1 cellular context compared by ENCODE assay signal in the genomic region with DNA sequence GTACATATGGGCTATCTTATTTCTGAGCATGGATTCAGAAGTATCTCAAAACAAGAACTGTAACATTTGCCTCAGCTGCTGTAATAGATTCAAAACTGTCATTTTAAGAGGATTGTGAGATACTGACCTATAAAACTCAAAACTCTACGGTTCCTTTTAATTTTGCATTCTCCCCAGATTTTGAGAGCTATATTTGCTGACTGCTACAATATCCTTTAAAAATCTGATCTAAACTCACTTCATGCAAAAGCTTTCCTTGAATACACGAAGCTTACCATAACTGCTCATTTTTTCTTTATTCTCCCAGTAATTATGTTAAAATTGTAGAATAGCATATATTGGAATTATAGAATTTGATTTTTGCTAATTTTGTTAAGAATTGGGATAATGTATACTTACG.
TF ChIP-seq lines count a peak whose summit lies in the region.

No MANE protein-coding gene starts in this region.

TF ChIP-seq in HepG2, 621 proteins besides CTCF, POLR2A, EP300 and RAD21 (continued from another document):
- TF ChIP-seq MAFF (IDR thresholded peaks at IDR 0.05; ENCODE audit: low read depth, low read length) (peak; percentile 63), SRY (CRISPR knock-in tag; IDR thresholded peaks at IDR 0.05) (no peak), DNMT1 (CRISPR knock-in tag; IDR thresholded peaks at IDR 0.05) (no peak), HMG20B (CRISPR knock-in tag; conservative IDR thresholded peaks at IDR 0.05) (no peak)
